In the genomic region with DNA sequence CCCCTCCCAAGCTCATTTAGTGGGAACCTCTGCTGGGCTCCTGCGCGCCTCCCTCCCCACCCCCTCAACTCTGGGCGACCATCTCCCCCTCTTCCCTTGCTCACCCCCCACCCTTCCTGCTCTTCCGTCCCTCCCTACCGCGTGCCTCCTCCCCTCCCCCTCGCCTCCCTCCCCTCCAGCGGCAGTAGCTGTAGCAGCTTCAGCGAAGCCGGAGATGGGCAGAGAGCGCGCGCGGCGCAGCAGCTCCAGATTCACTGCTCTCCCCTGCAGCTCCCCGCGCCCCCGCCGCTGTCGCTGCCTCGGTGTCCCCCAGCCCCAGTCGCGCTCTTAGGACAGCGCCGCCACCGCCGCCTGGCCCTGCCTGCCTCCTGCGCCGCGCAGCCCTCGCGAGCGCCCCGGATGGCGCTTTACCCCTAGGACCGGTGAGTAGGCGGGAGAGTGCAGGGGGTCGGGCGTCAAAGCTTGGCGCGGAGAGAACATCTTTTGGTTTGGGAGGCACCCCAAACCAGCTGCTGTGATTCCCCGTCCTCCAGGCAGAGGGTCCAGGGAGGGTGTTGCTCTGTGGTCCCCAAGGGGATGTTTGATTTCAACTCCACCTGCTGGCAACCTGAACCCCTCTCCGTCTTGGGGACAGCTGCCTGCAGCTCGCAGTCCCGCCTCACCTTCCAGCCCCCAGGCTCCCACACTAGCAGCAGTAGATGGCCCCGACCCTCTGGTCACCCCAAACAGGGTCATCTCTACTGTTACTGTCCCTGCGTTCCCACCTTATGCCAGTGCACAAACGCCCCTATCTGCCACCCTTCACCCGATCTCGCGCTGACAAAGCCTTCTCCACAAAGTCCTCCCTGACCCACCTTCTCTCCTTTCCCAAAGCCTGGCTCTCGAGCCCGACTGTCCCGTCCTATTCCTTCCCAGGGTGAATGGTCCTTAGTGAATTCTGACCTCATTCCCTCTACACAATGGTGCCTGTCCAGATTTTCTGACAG, we compare ENCODE assay signal across 9 cellular contexts. TPM values are rescaled to one million over a fixed set of nuclear protein-coding genes. Genes with fewer than 3 reads are reported as not detected.
A peak's percentile ranks its signal among the peaks of the same experiment; 100 is the strongest.
DNase-seq lines count a peak whose midpoint lies in the region; ATAC-seq and TF ChIP-seq lines count a peak whose summit lies in the region.
"Had no signal": no experiment of that assay in that cellular context is flagged by ENCODE, and none has a peak within 500 bp of the region (broad histone marks: within the 10 kb centered on the region; RNA-seq: fewer than 3 reads in every experiment).

A gene (plus strand): TSS at position 184 of the 986 bp plus-strand sequence. CDS start 187,182 bp downstream, outside the sequence.

- H3F3A ChIP-seq in GM23338 (replicated peaks; ENCODE audit: low read depth): no peaks in the 10 kb centered on the region

- peak within 1 kb of the TSS; percentile 91 for H2AFZ ChIP-seq in GM23338
- no peak within 1 kb of the TSS for H2AFZ ChIP-seq in parathyroid adenoma

- DNase-seq in GM23338 (ENCODE audit: low spot score) (peak; percentile 85), NCI-H446 (lab: John Stamatoyannopoulos, UW) (peak; percentile 94 to 95), epithelial cell of proximal tubule (ENCODE audit: low read depth) (no peak), Caco-2 (no peak)

- H3K79me2 ChIP-seq in GM23338 (replicated peaks; ENCODE audit: insufficient read depth) (peaks cover 6% of the 10 kb centered on the region), parathyroid adenoma (no peaks in the 10 kb centered on the region)

- CTCF ChIA-PET in Caco-2 (lab: Charles Lee): no interaction called here

- peaks cover 21% of the 10 kb centered on the region for H3K4me1 ChIP-seq in GM23338 (ENCODE audit: insufficient read depth)
- no peaks in the 10 kb centered on the region for H3K4me1 ChIP-seq in parathyroid adenoma
- no peaks in the 10 kb centered on the region for H3K4me1 ChIP-seq in Caco-2

- no peaks in the 10 kb centered on the region for H3K36me3 ChIP-seq in GM23338 (ENCODE audit: insufficient read depth)
- H3K36me3 ChIP-seq in parathyroid adenoma (ENCODE audit: control insufficient read depth, insufficient read depth, low read length): no peaks in the 10 kb centered on the region
- H3K36me3 ChIP-seq in Caco-2 (ENCODE audit: control insufficient read depth, insufficient read depth, low read length): no peaks in the 10 kb centered on the region

- intact Hi-C loops in Caco-2 (cut with micrococcal nuclease; ENCODE audit: unreplicated experiment): no loop called here

- H3K4me1 Mint-ChIP-seq in GM23338 (peaks cover 38% of the 10 kb centered on the region), Caco-2 (ENCODE audit: low read depth, unreplicated experiment) (no peaks in the 10 kb centered on the region)
- H3K4me1 Mint-ChIP-seq in activated T-helper 17 cell treated with anti-CD3 and anti-CD28 coated beads, Interleukin-2, amount 50 U/mL, for 72 hours: no peaks in the 10 kb centered on the region

- peak within 1 kb of the TSS; percentile 86 for H3K27ac Mint-ChIP-seq in GM23338
- no peak within 1 kb of the TSS for H3K27ac Mint-ChIP-seq in Caco-2 (ENCODE audit: unreplicated experiment)
- no peak within 1 kb of the TSS for H3K27ac Mint-ChIP-seq in activated T-helper 17 cell treated with anti-CD3 and anti-CD28 coated beads, Interleukin-2, amount 50 U/mL, for 72 hours

- H3K9me3 Mint-ChIP-seq in GM23338 (no peaks in the 10 kb centered on the region), Caco-2 (ENCODE audit: unreplicated experiment) (peaks cover 9% of the 10 kb centered on the region)
- no peaks in the 10 kb centered on the region for H3K9me3 Mint-ChIP-seq in activated T-helper 17 cell treated with anti-CD3 and anti-CD28 coated beads, Interleukin-2, amount 50 U/mL, for 72 hours

- H3K27me3 ChIP-seq in GM23338 (ENCODE audit: insufficient read depth) (peaks cover 22% of the 10 kb centered on the region), parathyroid adenoma (ENCODE audit: control insufficient read depth, insufficient read depth, low read length) (no peaks in the 10 kb centered on the region), Caco-2 (replicated peaks; ENCODE audit: control insufficient read depth, insufficient read depth, low read length) (no peaks in the 10 kb centered on the region)

- no peaks in the 10 kb centered on the region for H4K20me1 ChIP-seq in GM23338 (replicated peaks; ENCODE audit: insufficient read depth)

- H3K9me2 ChIP-seq in GM23338 (ENCODE audit: insufficient read depth): no peaks in the 10 kb centered on the region

- peak; percentile 82 for ATAC-seq in GM23338
- no peak for ATAC-seq in HG02763 (IDR thresholded peaks at IDR 0.05; ENCODE audit: unreplicated experiment)
- no peak for ATAC-seq in activated T-helper 17 cell treated with anti-CD3 and anti-CD28 coated beads, Interleukin-2, amount 50 U/mL, for 72 hours (replicated peaks)
- no peak for ATAC-seq in GM19467 (IDR thresholded peaks at IDR 0.05; ENCODE audit: unreplicated experiment)

- H3K9ac ChIP-seq in parathyroid adenoma: no peak within 1 kb of the TSS

- TF ChIP-seq CTCF in GM23338 (conservative IDR thresholded peaks at IDR 0.05; ENCODE audit: low read depth in 2 of 2) (peak; percentile 26 to 36; a peak in 1 of 4 replicates), epithelial cell of proximal tubule (conservative IDR thresholded peaks at IDR 0.05; ENCODE audit: low read depth, low read length) (no peak), parathyroid adenoma (IDR thresholded peaks at IDR 0.05) (no peak), Caco-2 (IDR thresholded peaks at IDR 0.05; ENCODE audit: insufficient read depth in 1 of 2, low read depth in 1 of 2, low read length in 1 of 2, severe bottlenecking in 1 of 2, unreplicated experiment in 1 of 2) (no peak)

- H3K4me2 ChIP-seq in GM23338 (peak within 1 kb of the TSS; percentile 94), parathyroid adenoma (ENCODE audit: low read length) (peak within 1 kb of the TSS; percentile 44)

- POLR2A ChIA-PET in Caco-2 (lab: Charles Lee): no interaction called here

- H3K4me3 Mint-ChIP-seq in GM23338: peak within 1 kb of the TSS; percentile 88
- H3K4me3 Mint-ChIP-seq in Caco-2 (ENCODE audit: unreplicated experiment): no peak within 1 kb of the TSS
- no peak within 1 kb of the TSS for H3K4me3 Mint-ChIP-seq in activated T-helper 17 cell treated with anti-CD3 and anti-CD28 coated beads, Interleukin-2, amount 50 U/mL, for 72 hours

- H3K4me3 ChIP-seq in GM23338 (peak within 1 kb of the TSS; percentile 73), epithelial cell of proximal tubule (ENCODE audit: low read depth, low read length) (peak within 1 kb of the TSS; percentile 37), parathyroid adenoma (ENCODE audit: low read depth, low read length) (no peak within 1 kb of the TSS), Caco-2 (ENCODE audit: low read depth, low read length) (no peak within 1 kb of the TSS)

- H3K27me3 Mint-ChIP-seq in GM23338 (ENCODE audit: insufficient read depth, low read depth, poor library complexity): peaks cover 3% of the 10 kb centered on the region
- H3K27me3 Mint-ChIP-seq in Caco-2 (ENCODE audit: insufficient read depth, unreplicated experiment): no peaks in the 10 kb centered on the region
- H3K27me3 Mint-ChIP-seq in activated T-helper 17 cell treated with anti-CD3 and anti-CD28 coated beads, Interleukin-2, amount 50 U/mL, for 72 hours: peaks cover 28% of the 10 kb centered on the region

- peak within 1 kb of the TSS; percentile 70 for H3K27ac ChIP-seq in GM23338 (ENCODE audit: low read depth)
- no peak within 1 kb of the TSS for H3K27ac ChIP-seq in parathyroid adenoma

- H3K9me3 ChIP-seq in parathyroid adenoma (ENCODE audit: control insufficient read depth, low read length): no peaks in the 10 kb centered on the region
- H3K9me3 ChIP-seq in Caco-2: no peaks in the 10 kb centered on the region

- no peaks in the 10 kb centered on the region; the same call in 2 of the 3 replicates for H3K36me3 Mint-ChIP-seq in GM23338 (ENCODE audit: low read depth)
- H3K36me3 Mint-ChIP-seq in Caco-2 (ENCODE audit: insufficient read depth, unreplicated experiment): no peaks in the 10 kb centered on the region
- no peaks in the 10 kb centered on the region for H3K36me3 Mint-ChIP-seq in activated T-helper 17 cell treated with anti-CD3 and anti-CD28 coated beads, Interleukin-2, amount 50 U/mL, for 72 hours (ENCODE audit: low read depth)

- no TSS peak for BruUV-seq in Caco-2 (replicated peaks; lab: Mats Ljungman, UMichigan)

TF ChIP-seq in GM23338, 12 proteins besides CTCF, POLR2A, EP300 and RAD21 (continues in another document):
- TF ChIP-seq, protein P1, sequence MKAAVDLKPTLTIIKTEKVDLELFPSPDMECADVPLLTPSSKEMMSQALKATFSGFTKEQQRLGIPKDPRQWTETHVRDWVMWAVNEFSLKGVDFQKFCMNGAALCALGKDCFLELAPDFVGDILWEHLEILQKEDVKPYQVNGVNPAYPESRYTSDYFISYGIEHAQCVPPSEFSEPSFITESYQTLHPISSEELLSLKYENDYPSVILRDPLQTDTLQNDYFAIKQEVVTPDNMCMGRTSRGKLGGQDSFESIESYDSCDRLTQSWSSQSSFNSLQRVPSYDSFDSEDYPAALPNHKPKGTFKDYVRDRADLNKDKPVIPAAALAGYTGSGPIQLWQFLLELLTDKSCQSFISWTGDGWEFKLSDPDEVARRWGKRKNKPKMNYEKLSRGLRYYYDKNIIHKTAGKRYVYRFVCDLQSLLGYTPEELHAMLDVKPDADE (IDR thresholded peaks at IDR 0.05): 0 out of 2 replicates have a peak, but pooled peaks have one; percentile 14
- no peak for TF ChIP-seq JUNB (IDR thresholded peaks at IDR 0.05; ENCODE audit: unreplicated experiment)
- TF ChIP-seq CREB1 (CRISPR knock-in tag; IDR thresholded peaks at IDR 0.05; ENCODE audit: low read depth): peak; percentile 26
- no peak for TF ChIP-seq ZNF331 (CRISPR knock-in tag; IDR thresholded peaks at IDR 0.05; ENCODE audit: low read depth)
- TF ChIP-seq EZH2 (IDR thresholded peaks at IDR 0.05; ENCODE audit: low read depth, unreplicated experiment): no peak

RNA-seq across cellular contexts. Expression of the gene that starts here (rescaled TPM):
- 6.8 and 7.1 TPM in 2 replicates for total RNA-seq in GM23338 (2014; rRNA removed; shearing (Covaris generic))
- 2.1 and 2.3 TPM in 2 replicates for polyA plus RNA-seq in GM23338 (2016; fragmentation: Nextera tagmentation; extraction: Ambion mirVana)
- total RNA-seq in epithelial cell of proximal tubule (0.46 and 0.58 TPM in 2 replicates), Caco-2 (2022) (0.11 and 0.12 TPM in 2 replicates)
- not detected for total RNA-seq in activated T-helper 17 cell treated with anti-CD3 and anti-CD28 coated beads, Interleukin-2, amount 50 U/mL, for 72 hours
- total RNA-seq: activated CD8-positive, alpha-beta memory T cell treated with anti-CD3 and anti-CD28 coated beads for 36 hours had no signal

Comparison
In these comparisons a context has a peak if more than half of its experiments do, and no peak if none do; other contexts are left out.
1. DNase-seq: peak in GM23338 (single experiment) and NCI-H446 (2 of 2); none in epithelial cell of proximal tubule (single experiment) and Caco-2 (0 of 2).
2. H3K4me3 ChIP-seq: peak in GM23338 (single experiment) and epithelial cell of proximal tubule (single experiment); none in parathyroid adenoma (single experiment) and Caco-2 (single experiment).
3. CTCF ChIP-seq: peak in GM23338 (2 of 2); none in epithelial cell of proximal tubule (single experiment), parathyroid adenoma (single experiment) and Caco-2 (0 of 2).